Comparison of ENCODE assay signal across 16 cellular contexts in the genomic region with DNA sequence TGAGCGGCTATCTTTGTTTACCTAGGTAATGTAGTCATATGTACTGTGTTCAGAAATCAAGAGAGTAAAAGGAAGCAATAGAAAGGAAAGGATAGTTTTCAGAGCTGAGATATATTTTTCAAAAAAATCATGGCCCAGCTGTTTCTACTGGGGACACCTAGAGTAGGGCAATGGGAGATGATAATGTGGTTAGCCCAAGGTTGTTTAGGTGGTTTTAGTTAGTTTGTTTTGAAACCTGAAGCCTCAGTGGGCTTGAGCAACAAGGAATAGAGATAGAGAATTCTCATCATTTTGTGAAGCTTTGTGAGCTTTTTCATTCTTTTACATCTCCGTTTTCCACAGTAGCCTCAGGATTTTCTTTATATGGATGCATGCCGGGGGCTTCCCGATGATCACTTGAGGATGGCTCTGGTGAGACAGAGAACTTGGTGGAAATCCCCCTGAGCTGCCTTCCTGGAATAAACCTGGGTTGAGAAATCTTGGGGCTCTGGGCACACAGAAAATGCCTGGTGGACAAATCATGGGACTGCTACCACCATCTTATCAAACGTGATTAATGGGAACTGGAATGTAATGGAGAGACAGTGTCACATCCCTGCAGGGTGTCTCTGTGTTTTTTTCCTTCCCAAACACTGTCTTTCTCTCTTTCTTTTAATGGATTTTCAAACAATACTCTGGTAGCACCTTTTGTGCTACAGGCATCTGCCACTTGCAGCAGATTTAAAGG. TPM values are rescaled to one million over a fixed set of nuclear protein-coding genes. Genes with fewer than 3 reads are reported as not detected.
DNase-seq lines count a peak whose midpoint lies in the region; ATAC-seq and TF ChIP-seq lines count a peak whose summit lies in the region.
"Had no signal": no experiment of that assay in that cellular context is flagged by ENCODE, and none has a peak within 500 bp of the region (broad histone marks: within the 10 kb centered on the region; RNA-seq: fewer than 3 reads in every experiment).

No MANE protein-coding gene starts in this region.

- H3K4me1 ChIP-seq in SK-N-SH (ENCODE audit: control insufficient read depth in 1 of 2, insufficient read depth in 2 of 2, low read depth in 1 of 2, low read length in 1 of 2): no peaks in the 10 kb centered on the region; a peak in 1 of 4 replicates

- H2AFZ ChIP-seq in SK-N-SH (ENCODE audit: low read depth): no peak overlapping the region

- H3K36me3 ChIP-seq in SK-N-SH (replicated peaks in 1 of 2; ENCODE audit: control insufficient read depth in 1 of 2, insufficient read depth in 2 of 2, low read length in 1 of 2): no peaks in the 10 kb centered on the region

- no peak for TF ChIP-seq RAD21 in SK-N-SH (IDR thresholded peaks at IDR 0.05; ENCODE audit: low read length)

- 26% methylated on average over 5 of the region's 5 CpGs for WGBS in SK-N-SH (ENCODE audit: low lambda C conversion rate)

- no peaks in the 10 kb centered on the region for H3K79me2 ChIP-seq in SK-N-SH (ENCODE audit: insufficient read depth)

- H3K27me3 ChIP-seq in SK-N-SH (ENCODE audit: insufficient read depth): peaks cover under 1% of the 10 kb centered on the region; the same call in 1 of the 2 replicates

- H4K20me1 ChIP-seq in SK-N-SH (ENCODE audit: insufficient read depth): no peaks in the 10 kb centered on the region

- H3K4me2 ChIP-seq in SK-N-SH: no peak overlapping the region

- no peak overlapping the region for H3K9ac ChIP-seq in SK-N-SH

- no peak for ATAC-seq in HG03520 (IDR thresholded peaks at IDR 0.05; ENCODE audit: unreplicated experiment)
- ATAC-seq: natural killer cell had no signal

- TF ChIP-seq CTCF in SK-N-SH (IDR thresholded peaks at IDR 0.05): no peak

- TF ChIP-seq EP300 in SK-N-SH (IDR thresholded peaks at IDR 0.05; ENCODE audit: borderline replicate concordance in 1 of 2, low read depth in 1 of 2, low read length in 1 of 2): no peak

- POLR2A ChIA-PET in SK-N-SH (lab: Yijun Ruan, JAX): no interaction called here

- H3K4me3 ChIP-seq in SK-N-SH (ENCODE audit: low read depth in 2 of 2, low read length in 1 of 2): no peak overlapping the region

- no peaks in the 10 kb centered on the region for H3K9me2 ChIP-seq in SK-N-SH

- peak; percentile 29 for DNase-seq in NCI-H82 (lab: John Stamatoyannopoulos, UW)
- no peak for DNase-seq in NCI-H82 treated with DMSO at 0.1 percent for 48 hours (lab: John Stamatoyannopoulos, UW; ENCODE audit: unreplicated experiment)
- peak; percentile 80 for DNase-seq in amniotic epithelial cell (ENCODE audit: low read depth)
- DNase-seq in kidney tubule cell (ENCODE audit: low spot score): peak; percentile 50
- no peak for DNase-seq in cerebellar nuclear complex (lab: John Stamatoyannopoulos, UW)
- no peak for DNase-seq in SK-N-SH
- DNase-seq in KBM-7: no peak
- DNase-seq: DMS153, natural killer cell, NCI-H1105, NCI-H2171, SHP77 treated with DMSO at 0.1 percent for 48 hours, T-helper 2 cell had no signal

- H3F3A ChIP-seq in SK-N-SH (replicated peaks; ENCODE audit: insufficient read depth): no peaks in the 10 kb centered on the region

- H3K27ac ChIP-seq in SK-N-SH (ENCODE audit: low read depth in 2 of 2, low read length in 1 of 2): no peak overlapping the region
- H3K27ac ChIP-seq: 22Rv1 had no signal

- in situ Hi-C loops in KBM-7 (cut with MboI; ENCODE audit: low pct_unique_long_range_greater_than_20kb, low sequenced_read_pairs): no loop called here

- no peaks in the 10 kb centered on the region for H3K9me3 ChIP-seq in SK-N-SH

- CTCF ChIA-PET in SK-N-SH (lab: Yijun Ruan, JAX): no interaction called here

TF ChIP-seq in SK-N-SH, 30 proteins besides CTCF, POLR2A, EP300 and RAD21:
- TF ChIP-seq MXI1 (IDR thresholded peaks at IDR 0.05; ENCODE audit: low read depth, low read length) (no peak), ELF1 (IDR thresholded peaks at IDR 0.05) (no peak), FOSL2 (IDR thresholded peaks at IDR 0.05; ENCODE audit: borderline replicate concordance, low read depth) (no peak), MEF2A (IDR thresholded peaks at IDR 0.05; ENCODE audit: borderline replicate concordance, low read depth) (no peak), CHD2 (IDR thresholded peaks at IDR 0.05; ENCODE audit: low read length, partially characterized antibody) (no peak), GABPA (IDR thresholded peaks at IDR 0.05; ENCODE audit: low read depth) (no peak)
- TF ChIP-seq, protein P1, sequence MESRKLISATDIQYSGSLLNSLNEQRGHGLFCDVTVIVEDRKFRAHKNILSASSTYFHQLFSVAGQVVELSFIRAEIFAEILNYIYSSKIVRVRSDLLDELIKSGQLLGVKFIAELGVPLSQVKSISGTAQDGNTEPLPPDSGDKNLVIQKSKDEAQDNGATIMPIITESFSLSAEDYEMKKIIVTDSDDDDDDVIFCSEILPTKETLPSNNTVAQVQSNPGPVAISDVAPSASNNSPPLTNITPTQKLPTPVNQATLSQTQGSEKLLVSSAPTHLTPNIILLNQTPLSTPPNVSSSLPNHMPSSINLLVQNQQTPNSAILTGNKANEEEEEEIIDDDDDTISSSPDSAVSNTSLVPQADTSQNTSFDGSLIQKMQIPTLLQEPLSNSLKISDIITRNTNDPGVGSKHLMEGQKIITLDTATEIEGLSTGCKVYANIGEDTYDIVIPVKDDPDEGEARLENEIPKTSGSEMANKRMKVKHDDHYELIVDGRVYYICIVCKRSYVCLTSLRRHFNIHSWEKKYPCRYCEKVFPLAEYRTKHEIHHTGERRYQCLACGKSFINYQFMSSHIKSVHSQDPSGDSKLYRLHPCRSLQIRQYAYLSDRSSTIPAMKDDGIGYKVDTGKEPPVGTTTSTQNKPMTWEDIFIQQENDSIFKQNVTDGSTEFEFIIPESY (IDR thresholded peaks at IDR 0.05; ENCODE audit: borderline replicate concordance, low read depth): no peak

RNA-seq across cellular contexts. Expression of a gene that starts 49.0 kb away (rescaled TPM):
- 0.02 and 0.05 TPM in 2 replicates for polyA plus RNA-seq in SK-N-SH (2012; rRNA removed)
- 0.03 and 0.04 TPM in 2 replicates for polyA plus RNA-seq in SK-N-SH (2012; cell fraction: cytosol; rRNA removed)
- 0.04 TPM in 1 of 2 replicates, not detected in the other for polyA plus RNA-seq in SK-N-SH (2012; cell fraction: nucleus; rRNA removed)
- polyA plus RNA-seq: CD14-positive monocyte had no signal

Comparison
In these comparisons a context has a peak if more than half of its experiments do, and no peak if none do; other contexts are left out.
1. DNase-seq: peak in NCI-H82 (single experiment), amniotic epithelial cell (single experiment) and kidney tubule cell (single experiment); none in NCI-H82 treated with DMSO at 0.1 percent for 48 hours (single experiment), cerebellar nuclear complex (0 of 2), SK-N-SH (single experiment) and KBM-7 (single experiment).